Comparison of ENCODE assay signal across 28 cellular contexts in the genomic region with DNA sequence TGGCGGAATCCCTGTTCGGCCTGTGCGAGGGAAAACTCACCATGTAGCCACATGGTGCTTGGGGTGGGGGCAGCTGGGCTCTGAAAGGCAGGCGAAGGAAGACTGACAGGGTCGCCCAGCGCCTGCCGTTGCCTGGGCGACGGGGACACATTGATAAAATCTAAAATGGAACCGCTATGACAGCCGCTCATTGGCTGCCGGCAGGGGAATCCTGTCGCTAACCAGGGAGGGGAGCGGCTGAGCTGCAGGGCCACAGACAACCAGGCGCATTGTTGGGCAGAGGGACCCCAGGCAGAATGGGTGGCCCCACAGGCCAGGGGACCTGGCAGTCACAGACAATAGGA. TPM values are rescaled to one million over a fixed set of nuclear protein-coding genes. Genes with fewer than 3 reads are reported as not detected.
DNase-seq lines count a peak whose midpoint lies in the region; ATAC-seq, FAIRE-seq and TF ChIP-seq lines count a peak whose summit lies in the region.
"Had no signal": no experiment of that assay in that cellular context is flagged by ENCODE, and none has a peak within 500 bp of the region (broad histone marks: within the 10 kb centered on the region; RNA-seq: fewer than 3 reads in every experiment).

No MANE protein-coding gene starts in this region.

- H3K27ac ChIP-seq in GM23338 (ENCODE audit: low read depth) (no peak overlapping the region), caudate nucleus (ENCODE audit: low read depth, low read length) (peak overlapping the region; percentile 62), mesendoderm (ENCODE audit: low read depth, low read length) (no peak overlapping the region), OCI-LY7 (ENCODE audit: low read depth, low read length, poor library complexity, severe bottlenecking) (no peak overlapping the region)
- H3K27ac ChIP-seq: breast epithelium, C4-2B, thoracic aorta had no signal

- H4K20me1 ChIP-seq in GM23338 (replicated peaks; ENCODE audit: insufficient read depth) (no peaks in the 10 kb centered on the region), OCI-LY7 (ENCODE audit: insufficient read depth, low read length) (no peaks in the 10 kb centered on the region)

- H2AFZ ChIP-seq in GM23338: no peak overlapping the region
- no peak overlapping the region for H2AFZ ChIP-seq in OCI-LY7 (ENCODE audit: low read length)

- H2BK15ac ChIP-seq in mesendoderm (replicated peaks; ENCODE audit: low read depth): no peak overlapping the region

- ATAC-seq in GM23338 (no peak), GM21717 (IDR thresholded peaks at IDR 0.05; ENCODE audit: unreplicated experiment) (no peak)
- ATAC-seq: activated CD4-positive, CD25-positive, alpha-beta regulatory T cell treated with anti-CD3 and anti-CD28 coated beads, Interleukin-2, amount 50 U/mL, for 24 hours; PC-3 had no signal

- no peak overlapping the region for H4K8ac ChIP-seq in mesendoderm (ENCODE audit: low read depth, low read length)

- no peaks in the 10 kb centered on the region for H3K36me3 ChIP-seq in GM23338 (ENCODE audit: insufficient read depth)
- no peaks in the 10 kb centered on the region for H3K36me3 ChIP-seq in mesendoderm (ENCODE audit: control insufficient read depth, insufficient read depth, low read length)
- peaks cover 11% of the 10 kb centered on the region; the same call in 1 of the 2 replicates for H3K36me3 ChIP-seq in OCI-LY7 (ENCODE audit: insufficient read depth, low read length)
- H3K36me3 ChIP-seq: breast epithelium, thoracic aorta had no signal

- no peaks in the 10 kb centered on the region for H3K4me1 ChIP-seq in GM23338 (ENCODE audit: insufficient read depth)
- no peaks in the 10 kb centered on the region for H3K4me1 ChIP-seq in mesendoderm (ENCODE audit: control insufficient read depth, low read depth, low read length)
- H3K4me1 ChIP-seq in OCI-LY7 (ENCODE audit: insufficient read depth, low read length, poor library complexity, severe bottlenecking): peaks cover 71% of the 10 kb centered on the region
- H3K4me1 ChIP-seq: breast epithelium had no signal

- peaks cover 18% of the 10 kb centered on the region for H3K4me1 Mint-ChIP-seq in GM23338

- no peak overlapping the region for H3K4me3 Mint-ChIP-seq in GM23338
- H3K4me3 Mint-ChIP-seq: activated T-cell treated with anti-CD3 and anti-CD28 coated beads, Interleukin-2, amount 50 U/mL, for 24 hours; T-cell had no signal

- no peak overlapping the region for H3K27ac Mint-ChIP-seq in GM23338
- H3K27ac Mint-ChIP-seq: activated T-cell treated with anti-CD3 and anti-CD28 coated beads, Interleukin-2, amount 50 U/mL, for 24 hours; T-cell had no signal

- H3K9me3 Mint-ChIP-seq in GM23338: no peaks in the 10 kb centered on the region; the same call in 2 of the 3 replicates
- H3K9me3 Mint-ChIP-seq: activated T-cell treated with anti-CD3 and anti-CD28 coated beads, Interleukin-2, amount 50 U/mL, for 24 hours; T-cell had no signal

- H3F3A ChIP-seq in GM23338 (replicated peaks; ENCODE audit: low read depth): no peaks in the 10 kb centered on the region

- no peak overlapping the region for H2BK5ac ChIP-seq in mesendoderm (ENCODE audit: low read length)

- BruUV-seq in OCI-LY7 (replicated peaks; lab: Mats Ljungman, UMichigan): no TSS peak

- POLR2A ChIA-PET in OCI-LY7 (lab: Charles Lee): no interaction called here

- FAIRE-seq in frontal cortex (lab: Jason Lieb, UNC): no peak
- FAIRE-seq: kidney, TTC549 had no signal

- H3K23ac ChIP-seq in mesendoderm (ENCODE audit: low read length): no peak overlapping the region

- no peaks in the 10 kb centered on the region for H3K9me3 ChIP-seq in OCI-LY7 (ENCODE audit: low read length)
- H3K9me3 ChIP-seq: breast epithelium, thoracic aorta had no signal

- TF ChIP-seq CTCF in GM23338 (conservative IDR thresholded peaks at IDR 0.05; ENCODE audit: low read depth in 2 of 2): no peak
- TF ChIP-seq CTCF in OCI-LY7 (conservative IDR thresholded peaks at IDR 0.05; ENCODE audit: low read length): no peak

- H3K4me2 ChIP-seq in GM23338 (no peak overlapping the region), mesendoderm (ENCODE audit: low read length) (no peak overlapping the region), OCI-LY7 (ENCODE audit: low read length) (no peak overlapping the region)

- CTCF ChIA-PET in OCI-LY7 (lab: Charles Lee; ENCODE audit: unreplicated experiment): no interaction called here

- H3K79me1 ChIP-seq in mesendoderm (ENCODE audit: low read length): no peaks in the 10 kb centered on the region

- DNase-seq in Ammon's horn (ENCODE audit: low spot score) (peak; percentile 43), GM23338 (ENCODE audit: low spot score) (peak; percentile 32), caudate nucleus (lab: John Stamatoyannopoulos, UW) (peak in 7 of 61 donors; percentile 16 to 51 (median 34)), mesendoderm (peak; percentile 77), OCI-LY7 (ENCODE audit: low spot score) (no peak), frontal cortex (ENCODE audit: low spot score in 2 of 2) (no peak), NCI-H1436 treated with DMSO at 0.1 percent for 48 hours (lab: John Stamatoyannopoulos, UW) (no peak)
- DNase-seq: ACHN; activated CD8-positive, alpha-beta memory T cell treated with anti-CD3 and anti-CD28 coated beads for 24 hours; activated gamma-delta T cell treated with Interleukin-2 at 50 U/mL for 16 hours; activated T-cell treated with anti-CD3 and anti-CD28 coated beads, Interleukin-2, amount 50 U/mL, for 24 hours; Calu3; HCEC 1CT; NCI-H1048; NCI-H2029; NCI-H446; PC-3; SHP77 treated with DMSO at 0.1 percent for 48 hours; stimulated activated CD4-positive, alpha-beta T cell treated with anti-CD3 and anti-CD28 coated beads, Interleukin-4, amount 100 ng/mL, for 1 hour; stimulated activated naive CD4-positive, alpha-beta T cell treated with Interleukin-2 at 50 U/mL for 16 hours; T-cell had no signal

- H4K5ac ChIP-seq in mesendoderm (ENCODE audit: low read length): no peak overlapping the region

- H2BK120ac ChIP-seq in mesendoderm (ENCODE audit: low read depth, low read length): no peak overlapping the region

- no peaks in the 10 kb centered on the region; the same call in 2 of the 3 replicates for H3K36me3 Mint-ChIP-seq in GM23338 (ENCODE audit: low read depth)
- H3K36me3 Mint-ChIP-seq: T-cell had no signal

- no peak overlapping the region for H3K4ac ChIP-seq in mesendoderm (ENCODE audit: low read depth, low read length)

- intact Hi-C loops in OCI-LY7 (cut with micrococcal nuclease; ENCODE audit: unreplicated experiment): no loop called here

- H2AK5ac ChIP-seq in mesendoderm (ENCODE audit: low read length): no peak overlapping the region

- H3K79me2 ChIP-seq in GM23338 (replicated peaks; ENCODE audit: insufficient read depth): no peaks in the 10 kb centered on the region
- no peaks in the 10 kb centered on the region for H3K79me2 ChIP-seq in mesendoderm (ENCODE audit: control insufficient read depth, insufficient read depth, low read length)
- H3K79me2 ChIP-seq in OCI-LY7 (ENCODE audit: insufficient read depth, low read depth, low read length): peaks cover 4% of the 10 kb centered on the region; the same call in 1 of the 2 replicates

- H3K56ac ChIP-seq in mesendoderm (ENCODE audit: low read length): no peak overlapping the region

- H3K9me2 ChIP-seq in GM23338 (ENCODE audit: insufficient read depth) (no peaks in the 10 kb centered on the region), OCI-LY7 (ENCODE audit: insufficient read depth, low read length) (no peaks in the 10 kb centered on the region)

- no peak overlapping the region for H3K18ac ChIP-seq in mesendoderm (ENCODE audit: low read length)

- no peak overlapping the region for H3K9ac ChIP-seq in mesendoderm (ENCODE audit: low read length)

- no peaks in the 10 kb centered on the region for H3K27me3 ChIP-seq in GM23338 (ENCODE audit: insufficient read depth)
- no peaks in the 10 kb centered on the region for H3K27me3 ChIP-seq in mesendoderm (ENCODE audit: insufficient read depth, low read length, poor library complexity)
- H3K27me3 ChIP-seq: breast epithelium had no signal

- H3K4me3 ChIP-seq in GM23338 (no peak overlapping the region), mesendoderm (ENCODE audit: low read length) (no peak overlapping the region), OCI-LY7 (ENCODE audit: low read depth, low read length, poor library complexity, severe bottlenecking) (no peak overlapping the region)
- H3K4me3 ChIP-seq: breast epithelium, thoracic aorta had no signal

- peaks cover 5% of the 10 kb centered on the region for H3K27me3 Mint-ChIP-seq in GM23338 (ENCODE audit: insufficient read depth, low read depth, poor library complexity)
- H3K27me3 Mint-ChIP-seq: activated T-cell treated with anti-CD3 and anti-CD28 coated beads, Interleukin-2, amount 50 U/mL, for 24 hours; T-cell had no signal

- no CpG with 5 or more reads among the region's 15 CpGs for WGBS in mesendoderm (ENCODE audit: extremely low coverage, insufficient coverage, low lambda C conversion rate)

TF ChIP-seq in GM23338, 12 proteins besides CTCF, POLR2A, EP300 and RAD21 (continues in another document):
- TF ChIP-seq EZH2phosphoT487 (IDR thresholded peaks at IDR 0.05; ENCODE audit: unreplicated experiment): no peak
- TF ChIP-seq ZNF331 (CRISPR knock-in tag; IDR thresholded peaks at IDR 0.05; ENCODE audit: low read depth): no peak
- TF ChIP-seq POLR2AphosphoS5 (IDR thresholded peaks at IDR 0.05; ENCODE audit: low read depth): no peak
- no peak for TF ChIP-seq EZH2 (IDR thresholded peaks at IDR 0.05; ENCODE audit: low read depth, unreplicated experiment)
- no peak for TF ChIP-seq CREB1 (CRISPR knock-in tag; IDR thresholded peaks at IDR 0.05; ENCODE audit: low read depth)
- no peak for TF ChIP-seq ZNF114 (CRISPR knock-in tag; IDR thresholded peaks at IDR 0.05)
- no peak for TF ChIP-seq NANOG (IDR thresholded peaks at IDR 0.05; ENCODE audit: borderline replicate concordance)

RNA-seq across cellular contexts. Expression of a gene that starts 30.3 kb away (rescaled TPM):
- total RNA-seq in GM23338 (2014; rRNA removed; shearing (Covaris generic)): 36.2 and 51.9 TPM in 2 replicates
- 7.7 and 8.0 TPM in 2 replicates for polyA plus RNA-seq in GM23338 (2016; fragmentation: Nextera tagmentation; extraction: Ambion mirVana)
- 17.2 TPM for polyA plus RNA-seq in mesendoderm (2013, experiment 1 of 2)
- polyA plus RNA-seq in mesendoderm (2013, experiment 2 of 2): 17.2 TPM
- 24.3 and 25.2 TPM in 2 replicates for total RNA-seq in OCI-LY7 (2014; rRNA removed; shearing (Covaris generic))
- total RNA-seq in OCI-LY7 (2022) (56.3 and 70.1 TPM in 2 replicates), frontal cortex (14.3 TPM)

Comparison
In these comparisons a context has a peak if more than half of its experiments do, and no peak if none do; other contexts are left out.
1. DNase-seq: peak in Ammon's horn (single experiment), GM23338 (single experiment) and mesendoderm (single experiment); none in OCI-LY7 (single experiment), frontal cortex (0 of 2) and NCI-H1436 treated with DMSO at 0.1 percent for 48 hours (single experiment).